30 cellular contexts compared by ENCODE assay signal in the genomic region with DNA sequence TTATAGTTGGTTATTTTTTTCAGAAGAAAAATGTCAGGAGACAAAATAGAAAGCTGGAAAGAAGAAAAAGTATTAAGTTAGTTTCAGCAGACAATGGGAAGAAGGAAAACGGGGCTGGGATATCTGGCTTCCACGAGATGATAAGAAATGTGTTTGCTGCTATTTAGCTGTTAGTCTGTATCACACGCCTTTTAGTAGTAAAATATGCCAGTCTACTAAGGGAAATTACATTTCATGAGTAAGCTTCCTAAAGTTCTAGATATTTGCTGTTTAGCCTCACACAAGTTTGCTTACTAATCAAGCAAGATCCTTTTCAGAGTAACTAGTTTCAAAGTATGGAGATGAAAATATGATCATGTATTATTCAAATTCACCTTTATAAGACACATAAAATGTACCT. TPM values are rescaled to one million over a fixed set of nuclear protein-coding genes. Genes with fewer than 3 reads are reported as not detected.
"Had no signal": no experiment of that assay in that cellular context is flagged by ENCODE, and none has a peak within 500 bp of the region (broad histone marks: within the 10 kb centered on the region; RNA-seq: fewer than 3 reads in every experiment).

No MANE protein-coding gene starts in this region.

- H3K36me3 ChIP-seq: esophagus squamous epithelium, heart right ventricle, lower lobe of right lung, pancreas, right atrium auricular region, tibial artery, upper lobe of left lung had no signal

- H3K27ac Mint-ChIP-seq: immature natural killer cell; natural killer cell; stimulated activated memory B cell treated with anti-CD40 and anti-IgM and Interleukin-4, amounts not matched to agents 10 μg/mL and 1 μg/mL and 100 μg/mL, for 72 hours had no signal

- H3K4me1 ChIP-seq: esophagus squamous epithelium, heart right ventricle, lower lobe of right lung, pancreas, right atrium auricular region, testis, tibial artery, upper lobe of left lung had no signal

- DNase-seq: dermis blood vessel endothelial cell; effector memory CD4-positive, alpha-beta T cell; erythroblast; esophagus squamous epithelium; foreskin melanocyte; glutamatergic neuron; heart right ventricle; hypothalamus; immature natural killer cell; left ventricle myocardium superior; lower lobe of right lung; natural killer cell; occipital lobe; pancreas; stimulated activated CD4-positive, alpha-beta T cell treated with anti-CD3 and anti-CD28 coated beads, Interleukin-4, amount 100 ng/mL, for 4 hours; stimulated activated naive CD8-positive, alpha-beta T cell treated with anti-CD3 and anti-CD28 coated beads, Interleukin-15, Interleukin-2, amounts not matched to agents 100 U/mL and 50 U/mL, for 24 hours; substantia nigra; testis; tibial artery; upper lobe of left lung had no signal

- H3K27me3 ChIP-seq: esophagus squamous epithelium, heart right ventricle, pancreas, right atrium auricular region, testis, tibial artery, upper lobe of left lung had no signal

- H3K27ac ChIP-seq: coronary artery, esophagus squamous epithelium, heart right ventricle, lower lobe of right lung, pancreas, right atrium auricular region, testis, tibial artery, upper lobe of left lung had no signal

- H3K4me3 ChIP-seq: coronary artery, esophagus squamous epithelium, heart right ventricle, lower lobe of right lung, pancreas, right atrium auricular region, testis, tibial artery, upper lobe of left lung had no signal

- H3K9me3 ChIP-seq: esophagus squamous epithelium, heart right ventricle, lower lobe of right lung, pancreas, right atrium auricular region, testis, tibial artery, upper lobe of left lung had no signal

- H3K4me3 Mint-ChIP-seq: immature natural killer cell; natural killer cell; stimulated activated memory B cell treated with anti-CD40 and anti-IgM and Interleukin-4, amounts not matched to agents 10 μg/mL and 1 μg/mL and 100 μg/mL, for 72 hours had no signal

- H3K4me1 Mint-ChIP-seq: immature natural killer cell; natural killer cell; stimulated activated memory B cell treated with anti-CD40 and anti-IgM and Interleukin-4, amounts not matched to agents 10 μg/mL and 1 μg/mL and 100 μg/mL, for 72 hours had no signal

- H3K9me3 Mint-ChIP-seq: stimulated activated memory B cell treated with anti-CD40 and anti-IgM and Interleukin-4, amounts not matched to agents 10 μg/mL and 1 μg/mL and 100 μg/mL, for 72 hours had no signal

- H3K36me3 Mint-ChIP-seq: immature natural killer cell; natural killer cell; stimulated activated memory B cell treated with anti-CD40 and anti-IgM and Interleukin-4, amounts not matched to agents 10 μg/mL and 1 μg/mL and 100 μg/mL, for 72 hours had no signal

- ATAC-seq: heart right ventricle; left ventricle myocardium superior; lower lobe of right lung; natural killer cell; pancreas; sciatic nerve; stimulated activated memory B cell treated with anti-CD40 and anti-IgM and Interleukin-4, amounts not matched to agents 10 μg/mL and 1 μg/mL and 100 μg/mL, for 72 hours; stimulated activated naive CD8-positive, alpha-beta T cell treated with anti-CD3 and anti-CD28 coated beads, Interleukin-15, Interleukin-2, amounts not matched to agents 100 U/mL and 50 U/mL, for 24 hours had no signal

RNA-seq across cellular contexts. Expression of gene OR51B4, which starts 1.5 kb away (rescaled TPM):
- total RNA-seq: dermis blood vessel endothelial cell, esophagus squamous epithelium, heart right ventricle, left ventricle myocardium superior, lower lobe of right lung, mesenteric fat pad, mononuclear cell, natural killer cell, pancreas, right atrium auricular region had no signal
- polyA plus RNA-seq: heart right ventricle, immature natural killer cell, keratinocyte, neural cell, pancreas had no signal

RNA-seq across cellular contexts. Expression of gene OR51B2, which starts 23.9 kb away (rescaled TPM):
- total RNA-seq: dermis blood vessel endothelial cell, esophagus squamous epithelium, heart right ventricle, left ventricle myocardium superior, lower lobe of right lung, mesenteric fat pad, mononuclear cell, natural killer cell, pancreas, posterior vena cava, right atrium auricular region, skeletal muscle tissue had no signal
- polyA plus RNA-seq: heart right ventricle, immature natural killer cell, keratinocyte, neural cell, pancreas had no signal

RNA-seq across cellular contexts. Expression of gene HBE1, which starts 30.5 kb away (rescaled TPM):
- total RNA-seq: dermis blood vessel endothelial cell, esophagus squamous epithelium, heart right ventricle, left ventricle myocardium superior, lower lobe of right lung, mesenteric fat pad, natural killer cell, posterior vena cava, right atrium auricular region, sciatic nerve had no signal
- polyA plus RNA-seq: heart right ventricle, immature natural killer cell, keratinocyte, neural cell, pancreas had no signal

RNA-seq across cellular contexts. Expression of gene OR51B5, which starts 43.1 kb away (rescaled TPM):
- total RNA-seq: dermis blood vessel endothelial cell, left ventricle myocardium superior, lower lobe of right lung, mesenteric fat pad, natural killer cell, right atrium auricular region had no signal
- polyA plus RNA-seq: heart right ventricle, immature natural killer cell, keratinocyte, neural cell had no signal

RNA-seq across cellular contexts. Expression of gene HBG2, which starts 45.7 kb away (rescaled TPM):
- total RNA-seq: dermis blood vessel endothelial cell, esophagus squamous epithelium, left ventricle myocardium superior, mesenteric fat pad, natural killer cell, testis had no signal
- polyA plus RNA-seq: neural cell, pancreas had no signal
